In genomic region chr6:37243131-37243815, GRCh38 we compare ENCODE assay signal across 13 cellular contexts. TPM values are rescaled to one million over a fixed set of nuclear protein-coding genes. Genes with fewer than 3 reads are reported as not detected.
DNase-seq lines count a peak whose midpoint lies in the region; ATAC-seq and TF ChIP-seq lines count a peak whose summit lies in the region.
"Had no signal": no experiment of that assay in that cellular context is flagged by ENCODE, and none has a peak within 500 bp of the region (broad histone marks: within the 10 kb centered on the region; RNA-seq: fewer than 3 reads in every experiment).

No MANE protein-coding gene starts in this region.

- H3K9me3 ChIP-seq in mucosa of rectum (ENCODE audit: control insufficient read depth in 2 of 2, low read length in 2 of 2), result no peaks in the 10 kb centered on the region
- H3K9me3 ChIP-seq in tibial artery, result no peaks in the 10 kb centered on the region

- H3K27me3 Mint-ChIP-seq in central memory CD8-positive, alpha-beta T cell, result peaks cover 32% of the 10 kb centered on the region
- H3K27me3 Mint-ChIP-seq in activated T-cell treated with anti-CD3 and anti-CD28 coated beads, Interleukin-2, amount 50 U/mL, for 72 hours (ENCODE audit: low read depth), result no peaks in the 10 kb centered on the region

- H3K27me3 ChIP-seq in mucosa of rectum (ENCODE audit: control insufficient read depth in 2 of 2, insufficient read depth in 2 of 2, low read length in 2 of 2) (no peaks in the 10 kb centered on the region), tibial artery (no peaks in the 10 kb centered on the region)

- no peaks in the 10 kb centered on the region for H3K9me3 Mint-ChIP-seq in central memory CD8-positive, alpha-beta T cell
- H3K9me3 Mint-ChIP-seq in activated T-cell treated with anti-CD3 and anti-CD28 coated beads, Interleukin-2, amount 50 U/mL, for 72 hours, result no peaks in the 10 kb centered on the region

- no peak for DNase-seq in central memory CD8-positive, alpha-beta T cell (ENCODE audit: low spot score in 2 of 2)
- no peak for DNase-seq in tibial artery
- DNase-seq in activated naive CD4-positive, alpha-beta T cell (lab: John Stamatoyannopoulos, UW), result no peak
- DNase-seq in activated T-cell treated with anti-CD3 and anti-CD28 coated beads, Interleukin-2, amount 50 U/mL, for 72 hours, result no peak
- DNase-seq: anterior cingulate cortex; NCI-H1417 treated with DMSO at 0.1 percent for 48 hours; NCI-H526 treated with DMSO at 0.1 percent for 48 hours; stimulated activated CD8-positive, alpha-beta memory T cell treated with anti-CD3 and anti-CD28 coated beads, Interleukin-4, amount 100 ng/mL, for 48 hours; WERI-Rb-1 had no signal

- H3K27ac Mint-ChIP-seq in central memory CD8-positive, alpha-beta T cell (ENCODE audit: low read depth), result peak overlapping the region; percentile 44
- H3K27ac Mint-ChIP-seq in activated T-cell treated with anti-CD3 and anti-CD28 coated beads, Interleukin-2, amount 50 U/mL, for 72 hours, result no peak overlapping the region

- no peak for TF ChIP-seq RAD21 in Ishikawa (IDR thresholded peaks at IDR 0.05; ENCODE audit: low read depth)

- no peaks in the 10 kb centered on the region for H3K36me3 Mint-ChIP-seq in central memory CD8-positive, alpha-beta T cell (ENCODE audit: insufficient read depth)
- H3K36me3 Mint-ChIP-seq in activated T-cell treated with anti-CD3 and anti-CD28 coated beads, Interleukin-2, amount 50 U/mL, for 72 hours (ENCODE audit: insufficient read depth in 2 of 2), result no peaks in the 10 kb centered on the region

- peak overlapping the region; percentile 71 for H3K27ac ChIP-seq in mucosa of rectum (ENCODE audit: low read depth in 2 of 2, low read length in 2 of 2)
- H3K27ac ChIP-seq in tibial artery, result peak overlapping the region; percentile 79 to 82
- H3K27ac ChIP-seq: WERI-Rb-1 had no signal

- no peak overlapping the region for H3K9ac ChIP-seq in mucosa of rectum (ENCODE audit: low read depth in 1 of 2, low read length in 2 of 2)

- H3K4me3 Mint-ChIP-seq in central memory CD8-positive, alpha-beta T cell, result no peak overlapping the region
- no peak overlapping the region for H3K4me3 Mint-ChIP-seq in activated T-cell treated with anti-CD3 and anti-CD28 coated beads, Interleukin-2, amount 50 U/mL, for 72 hours

- H3K36me3 ChIP-seq in mucosa of rectum (ENCODE audit: control insufficient read depth in 2 of 2, insufficient read depth in 2 of 2, low read length in 2 of 2) (no peaks in the 10 kb centered on the region), tibial artery (no peaks in the 10 kb centered on the region)
- H3K36me3 ChIP-seq: WERI-Rb-1 had no signal

- intact Hi-C loops in tibial artery (cut with DNase I; ENCODE audit: low total_unique reads), result no loop called here

- H3K4me1 ChIP-seq in mucosa of rectum (ENCODE audit: control insufficient read depth in 2 of 2, insufficient read depth in 2 of 2, low read length in 2 of 2), result peaks cover 20 to 28% of the 10 kb centered on the region in 2 donors
- peaks cover 3 to 69% (median 45%) of the 10 kb centered on the region in 4 donors for H3K4me1 ChIP-seq in tibial artery

- H3K4me3 ChIP-seq in mucosa of rectum (ENCODE audit: low read length in 2 of 2) (no peak overlapping the region), tibial artery (no peak overlapping the region)

- no peak for ATAC-seq in central memory CD8-positive, alpha-beta T cell (replicated peaks; ENCODE audit: extremely low read depth, poor library complexity, severe bottlenecking)
- ATAC-seq in GM21367 (IDR thresholded peaks at IDR 0.05; ENCODE audit: unreplicated experiment) (no peak), HG03520 (IDR thresholded peaks at IDR 0.05; ENCODE audit: unreplicated experiment) (no peak)
- no peak for ATAC-seq in activated T-cell treated with anti-CD3 and anti-CD28 coated beads, Interleukin-2, amount 50 U/mL, for 72 hours (replicated peaks in 1 of 2)

- no peak for TF ChIP-seq CTCF in tibial artery (IDR thresholded peaks at IDR 0.05)

- no peak for TF ChIP-seq EP300 in Ishikawa (IDR thresholded peaks at IDR 0.05; ENCODE audit: borderline replicate concordance)

- H3K4me1 Mint-ChIP-seq in central memory CD8-positive, alpha-beta T cell, result peaks cover 11% of the 10 kb centered on the region
- peaks cover 48% of the 10 kb centered on the region for H3K4me1 Mint-ChIP-seq in activated T-cell treated with anti-CD3 and anti-CD28 coated beads, Interleukin-2, amount 50 U/mL, for 72 hours (ENCODE audit: low read depth)

TF ChIP-seq in Ishikawa, 13 proteins besides CTCF, POLR2A, EP300 and RAD21:
- peak; percentile 58 for TF ChIP-seq USF1 (IDR thresholded peaks at IDR 0.05)
- no peak for TF ChIP-seq TCF12 (IDR thresholded peaks at IDR 0.05; ENCODE audit: low read depth)
- no peak for TF ChIP-seq CREB1 (IDR thresholded peaks at IDR 0.05; ENCODE audit: low read depth)

RNA-seq across cellular contexts. Expression of gene TBC1D22B, which starts 14.3 kb away (rescaled TPM):
- 10 to 100 TPM; 23.2 to 24.4 TPM for total RNA-seq in activated T-cell treated with anti-CD3 and anti-CD28 coated beads, Interleukin-2, amount 50 U/mL, for 72 hours

RNA-seq across cellular contexts. Expression of gene TMEM217, which starts 14.7 kb away (rescaled TPM):
- 1 to 10 TPM; 6.8 to 9.3 TPM for total RNA-seq in activated T-cell treated with anti-CD3 and anti-CD28 coated beads, Interleukin-2, amount 50 U/mL, for 72 hours
